12 cellular contexts compared by ENCODE assay signal in genomic region chr4:123481034-123481433, GRCh38.
DNase-seq lines count a peak whose midpoint lies in the region; ATAC-seq and TF ChIP-seq lines count a peak whose summit lies in the region.
"Had no signal": no experiment of that assay in that cellular context is flagged by ENCODE, and none has a peak within 500 bp of the region (broad histone marks: within the 10 kb centered on the region; RNA-seq: fewer than 3 reads in every experiment).

No MANE protein-coding gene starts in this region.

- no peak for TF ChIP-seq RAD21 in IMR-90 (IDR thresholded peaks at IDR 0.05; ENCODE audit: low read length)

- H3K4me1 Mint-ChIP-seq in CD14-positive monocyte = peaks cover 33% of the 10 kb centered on the region

- WGBS in IMR-90 (ENCODE audit: extremely low coverage in 2 of 2, insufficient read length in 1 of 2), 2 experiments = 10% methylated on average over 2 of the region's 3 CpGs; no CpG with 5 or more reads in 1 of the 2 experiments

- peak overlapping the region; percentile 31; the same call in 1 of the 2 replicates for H3K4ac ChIP-seq in IMR-90 (ENCODE audit: low read depth, low read length)

- no peak for TF ChIP-seq POLR2A in IMR-90 (IDR thresholded peaks at IDR 0.05; ENCODE audit: low read depth, low read length)

- H3K36me3 Mint-ChIP-seq in CD14-positive monocyte = no peaks in the 10 kb centered on the region

- H3K14ac ChIP-seq in IMR-90 (replicated peaks; ENCODE audit: low read depth, low read length) = peak overlapping the region; percentile 82; the same call in 1 of the 2 replicates

- H3K4me3 ChIP-seq in IMR-90 (ENCODE audit: insufficient read depth, low read depth, low read length) = no peak overlapping the region
- H3K4me3 ChIP-seq: testis had no signal

- H3K9ac ChIP-seq in IMR-90 (ENCODE audit: low read depth, low read length) = no peak overlapping the region

- no peaks in the 10 kb centered on the region for H3K9me3 ChIP-seq in IMR-90 (ENCODE audit: control insufficient read depth, insufficient read depth, low read length)
- H3K9me3 ChIP-seq: testis had no signal

- peaks cover 7% of the 10 kb centered on the region for H3K9me1 ChIP-seq in IMR-90 (ENCODE audit: insufficient read depth, low read length)

- peak overlapping the region in 1 of 2 experiments; percentile 44; a peak in 1 of 4 replicates for H4K8ac ChIP-seq in IMR-90 (ENCODE audit: low read depth in 2 of 2, low read length in 2 of 2)

- POLR2A ChIA-PET in IMR-90 (lab: Charles Lee; ENCODE audit: unreplicated experiment) = no interaction called here

- H3K18ac ChIP-seq in IMR-90 (ENCODE audit: low read depth, low read length) = no peak overlapping the region

- no peak for TF ChIP-seq CTCF in IMR-90 (conservative IDR thresholded peaks at IDR 0.05; ENCODE audit: low read depth, low read length)
- no peak for TF ChIP-seq CTCF in CD14-positive monocyte (IDR thresholded peaks at IDR 0.05)

- dilution Hi-C loops in IMR-90 (cut with HindIII; ENCODE audit: low sequenced_read_pairs, unreplicated experiment) = no loop called here

- H2AK9ac ChIP-seq in IMR-90 (replicated peaks; ENCODE audit: low read depth, low read length, poor library complexity) = no peak overlapping the region

- DNase-seq in ELR (ENCODE audit: low read depth) (peak; percentile 78), IMR-90 (peak; percentile 92), astrocyte of the hippocampus (ENCODE audit: low read depth, low spot score) (peak; percentile 85), kidney tubule cell (ENCODE audit: low spot score) (peak; percentile 95), CD14-positive monocyte (ENCODE audit: low spot score) (no peak), C1 segment of cervical spinal cord (lab: John Stamatoyannopoulos, UW) (no peak), NCI-H2081 (lab: John Stamatoyannopoulos, UW) (no peak)
- DNase-seq: activated T-cell treated with anti-CD3 and anti-CD28 coated beads, Interleukin-2, amount 50 U/mL, for 4 hours; cerebellar nuclear complex; NCI-H774; SHP77; testis had no signal

- no peak overlapping the region for H4K91ac ChIP-seq in IMR-90 (ENCODE audit: insufficient read depth, low read depth, low read length)

- H2AK5ac ChIP-seq in IMR-90 (ENCODE audit: low read depth, low read length) = no peak overlapping the region

- no peak overlapping the region for H3K23ac ChIP-seq in IMR-90 (ENCODE audit: low read depth, low read length)

- H3K4me3 Mint-ChIP-seq in CD14-positive monocyte = no peak overlapping the region
- H3K4me3 Mint-ChIP-seq: activated T-cell treated with anti-CD3 and anti-CD28 coated beads, Interleukin-2, amount 50 U/mL, for 4 hours had no signal

- no peak overlapping the region for H3K56ac ChIP-seq in IMR-90 (ENCODE audit: extremely low read depth, insufficient read depth, low read length)

- BruUV-seq in IMR-90 (replicated peaks; lab: Mats Ljungman, UMichigan) = no TSS peak

- H3K27ac Mint-ChIP-seq in CD14-positive monocyte = peak overlapping the region in 1 of 7 donors; percentile 2

- H2BK15ac ChIP-seq in IMR-90 (ENCODE audit: low read depth, low read length) = no peak overlapping the region

- peaks cover 0 to 2% (median 0%) of the 10 kb centered on the region in 7 donors for H3K9me3 Mint-ChIP-seq in CD14-positive monocyte

- peaks cover 0 to 3% (median 2%) of the 10 kb centered on the region in 3 donors for H3K27me3 Mint-ChIP-seq in CD14-positive monocyte (ENCODE audit: low read depth in 3 of 3)

- H3K79me1 ChIP-seq in IMR-90 (ENCODE audit: low read depth in 1 of 2, low read length in 2 of 2) = no peaks in the 10 kb centered on the region

- ATAC-seq in IMR-90 (ENCODE audit: low read depth) = peak; percentile 82
- ATAC-seq: activated T-cell treated with anti-CD3 and anti-CD28 coated beads, Interleukin-2, amount 50 U/mL, for 4 hours had no signal

- no peaks in the 10 kb centered on the region for H3K27me3 ChIP-seq in IMR-90 (ENCODE audit: control insufficient read depth, insufficient read depth, low read length)
- H3K27me3 ChIP-seq: testis had no signal

- H3K27ac ChIP-seq in IMR-90 (ENCODE audit: insufficient read depth, low read length) = no peak overlapping the region
- H3K27ac ChIP-seq: testis had no signal

- H2BK120ac ChIP-seq in IMR-90 (ENCODE audit: low read depth, low read length) = peak overlapping the region; percentile 30; the same call in 1 of the 2 replicates

- in situ Hi-C loops in IMR-90 (cut with MboI; ENCODE audit: low sequenced_read_pairs) = no loop called here

- no peaks in the 10 kb centered on the region for H4K20me1 ChIP-seq in IMR-90 (ENCODE audit: insufficient read depth, low read length)

- peaks cover 14% of the 10 kb centered on the region for H3K4me1 ChIP-seq in IMR-90 (ENCODE audit: control insufficient read depth, insufficient read depth, low read length)
- H3K4me1 ChIP-seq: testis had no signal

- H3K4me2 ChIP-seq in IMR-90 (ENCODE audit: low read depth, low read length) = no peak overlapping the region

- no peak overlapping the region for H2BK5ac ChIP-seq in IMR-90 (ENCODE audit: low read depth, low read length, poor library complexity, severe bottlenecking)

- CTCF ChIA-PET in IMR-90 (lab: Yijun Ruan, JAX) = no interaction called here

- H3K36me3 ChIP-seq in IMR-90 (ENCODE audit: control insufficient read depth, insufficient read depth, low read length) = no peaks in the 10 kb centered on the region

- H4K5ac ChIP-seq in IMR-90 (ENCODE audit: low read depth, low read length) = no peak overlapping the region

- intact Hi-C loops in IMR-90 (cut with micrococcal nuclease) = no loop called here
- intact Hi-C loops in CD14-positive monocyte (cut with micrococcal nuclease) = no loop called here

- peak overlapping the region; percentile 64; the same call in 1 of the 2 replicates for H2BK20ac ChIP-seq in IMR-90 (ENCODE audit: low read depth, low read length)

- peak overlapping the region; percentile 47 for H2AFZ ChIP-seq in IMR-90 (replicated peaks; ENCODE audit: low read length, poor library complexity)

TF ChIP-seq in IMR-90, 13 proteins besides CTCF, POLR2A, EP300 and RAD21:
- TF ChIP-seq NFE2L2 (IDR thresholded peaks at IDR 0.05; ENCODE audit: low read depth, low read length) (no peak), FOS (IDR thresholded peaks at IDR 0.05; ENCODE audit: low read depth, low read length) (0 out of 2 replicates have a peak, but pooled peaks have one; percentile 13)

Comparison
In these comparisons a context has a peak if more than half of its experiments do, and no peak if none do; other contexts are left out.
1. DNase-seq: peak in ELR (single experiment), IMR-90 (single experiment), astrocyte of the hippocampus (single experiment) and kidney tubule cell (single experiment); none in CD14-positive monocyte (single experiment), C1 segment of cervical spinal cord (0 of 14) and NCI-H2081 (0 of 2).